Comparison of ENCODE assay signal across 1 cellular context in the genomic region with DNA sequence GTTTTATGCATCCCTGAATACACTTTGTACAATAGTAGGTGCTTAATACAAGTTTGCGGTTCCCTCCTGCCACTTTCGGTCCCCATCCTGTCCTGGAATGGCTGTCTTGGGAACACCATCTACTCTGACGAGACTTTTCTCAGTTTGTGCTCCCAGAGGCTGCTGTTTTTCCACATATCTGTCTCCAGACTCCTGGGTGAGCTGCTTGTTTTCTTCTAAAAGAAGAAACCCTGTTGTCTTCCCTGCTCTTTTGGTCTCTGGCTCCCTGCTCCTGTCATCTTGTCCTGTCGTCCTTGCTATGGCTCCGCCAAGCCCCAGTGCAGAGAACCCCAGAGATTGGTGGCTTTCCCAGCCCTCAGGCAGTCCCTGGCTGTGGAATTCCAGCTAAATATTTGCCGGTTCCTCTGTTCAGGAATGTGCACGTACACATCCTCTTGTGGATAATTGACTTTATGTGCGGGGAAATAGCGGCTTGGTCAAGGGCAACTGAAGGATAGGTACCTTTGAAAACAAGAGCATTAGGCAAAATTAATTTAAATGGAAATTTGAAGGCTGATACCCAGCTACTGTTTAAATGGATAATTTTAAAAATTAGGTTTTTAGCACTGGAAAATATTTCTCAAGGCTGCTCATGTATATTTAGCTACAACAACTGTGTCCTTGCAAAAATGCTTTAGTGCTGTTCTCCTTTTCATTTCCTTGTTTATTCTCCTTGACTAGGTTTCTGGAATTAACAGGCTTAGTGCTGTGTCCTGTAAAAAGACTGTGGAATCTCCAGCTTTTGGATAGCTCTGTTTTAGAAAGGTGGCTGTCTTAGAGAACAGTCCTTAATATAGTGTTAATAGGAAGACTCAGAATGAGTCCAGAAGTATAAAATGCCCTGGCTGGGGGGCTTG.
A peak's percentile ranks its signal among the peaks of the same experiment; 100 is the strongest.
TF ChIP-seq lines count a peak whose summit lies in the region.

No MANE protein-coding gene starts in this region.

TF ChIP-seq in HepG2, 621 proteins besides CTCF, POLR2A, EP300 and RAD21 (continued from another document and continues in another):
- TF ChIP-seq, protein P1, sequence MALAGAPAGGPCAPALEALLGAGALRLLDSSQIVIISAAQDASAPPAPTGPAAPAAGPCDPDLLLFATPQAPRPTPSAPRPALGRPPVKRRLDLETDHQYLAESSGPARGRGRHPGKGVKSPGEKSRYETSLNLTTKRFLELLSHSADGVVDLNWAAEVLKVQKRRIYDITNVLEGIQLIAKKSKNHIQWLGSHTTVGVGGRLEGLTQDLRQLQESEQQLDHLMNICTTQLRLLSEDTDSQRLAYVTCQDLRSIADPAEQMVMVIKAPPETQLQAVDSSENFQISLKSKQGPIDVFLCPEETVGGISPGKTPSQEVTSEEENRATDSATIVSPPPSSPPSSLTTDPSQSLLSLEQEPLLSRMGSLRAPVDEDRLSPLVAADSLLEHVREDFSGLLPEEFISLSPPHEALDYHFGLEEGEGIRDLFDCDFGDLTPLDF (CRISPR knock-in tag; IDR thresholded peaks at IDR 0.05): no peak
- TF ChIP-seq, protein P2, sequence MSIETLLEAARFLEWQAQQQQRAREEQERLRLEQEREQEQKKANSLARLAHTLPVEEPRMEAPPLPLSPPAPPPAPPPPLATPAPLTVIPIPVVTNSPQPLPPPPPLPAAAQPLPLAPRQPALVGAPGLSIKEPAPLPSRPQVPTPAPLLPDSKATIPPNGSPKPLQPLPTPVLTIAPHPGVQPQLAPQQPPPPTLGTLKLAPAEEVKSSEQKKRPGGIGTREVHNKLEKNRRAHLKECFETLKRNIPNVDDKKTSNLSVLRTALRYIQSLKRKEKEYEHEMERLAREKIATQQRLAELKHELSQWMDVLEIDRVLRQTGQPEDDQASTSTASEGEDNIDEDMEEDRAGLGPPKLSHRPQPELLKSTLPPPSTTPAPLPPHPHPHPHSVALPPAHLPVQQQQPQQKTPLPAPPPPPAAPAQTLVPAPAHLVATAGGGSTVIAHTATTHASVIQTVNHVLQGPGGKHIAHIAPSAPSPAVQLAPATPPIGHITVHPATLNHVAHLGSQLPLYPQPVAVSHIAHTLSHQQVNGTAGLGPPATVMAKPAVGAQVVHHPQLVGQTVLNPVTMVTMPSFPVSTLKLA (IDR thresholded peaks at IDR 0.05): no peak
- TF ChIP-seq, protein P3, sequence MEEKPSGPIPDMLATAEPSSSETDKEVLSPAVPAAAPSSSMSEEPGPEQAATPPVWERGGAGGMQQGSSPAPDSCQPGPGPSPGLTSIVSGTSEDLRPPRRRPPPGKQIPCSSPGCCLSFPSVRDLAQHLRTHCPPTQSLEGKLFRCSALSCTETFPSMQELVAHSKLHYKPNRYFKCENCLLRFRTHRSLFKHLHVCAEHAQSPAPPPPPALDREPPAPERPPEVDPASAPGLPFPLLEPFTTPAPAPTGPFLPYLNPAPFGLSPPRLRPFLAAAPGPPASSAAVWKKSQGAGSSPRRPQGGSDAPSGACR (CRISPR knock-in tag; IDR thresholded peaks at IDR 0.05): peak; percentile 88
- TF ChIP-seq RORA (CRISPR knock-in tag; IDR thresholded peaks at IDR 0.05): peak; percentile 97; the same call in 1 of the 2 replicates
- TF ChIP-seq TCF12 (IDR thresholded peaks at IDR 0.05): no peak
- no peak; the same call in 1 of the 2 replicates for TF ChIP-seq TCF12 (CRISPR knock-in tag; IDR thresholded peaks at IDR 0.05)
- TF ChIP-seq RBFOX2 (IDR thresholded peaks at IDR 0.05; ENCODE audit: low read depth, low read length): 0 out of 2 replicates have a peak, but pooled peaks have one; percentile 23
- 0 out of 2 replicates have a peak, but pooled peaks have one; percentile 33 for TF ChIP-seq WIZ (CRISPR knock-in tag; IDR thresholded peaks at IDR 0.05)
- TF ChIP-seq PHF5A (CRISPR knock-in tag; IDR thresholded peaks at IDR 0.05; ENCODE audit: low read depth, unreplicated experiment): peak; percentile 80
- TF ChIP-seq NR1H2 (CRISPR knock-in tag; IDR thresholded peaks at IDR 0.05; ENCODE audit: borderline replicate concordance, low read depth): no peak
- TF ChIP-seq, protein P4, sequence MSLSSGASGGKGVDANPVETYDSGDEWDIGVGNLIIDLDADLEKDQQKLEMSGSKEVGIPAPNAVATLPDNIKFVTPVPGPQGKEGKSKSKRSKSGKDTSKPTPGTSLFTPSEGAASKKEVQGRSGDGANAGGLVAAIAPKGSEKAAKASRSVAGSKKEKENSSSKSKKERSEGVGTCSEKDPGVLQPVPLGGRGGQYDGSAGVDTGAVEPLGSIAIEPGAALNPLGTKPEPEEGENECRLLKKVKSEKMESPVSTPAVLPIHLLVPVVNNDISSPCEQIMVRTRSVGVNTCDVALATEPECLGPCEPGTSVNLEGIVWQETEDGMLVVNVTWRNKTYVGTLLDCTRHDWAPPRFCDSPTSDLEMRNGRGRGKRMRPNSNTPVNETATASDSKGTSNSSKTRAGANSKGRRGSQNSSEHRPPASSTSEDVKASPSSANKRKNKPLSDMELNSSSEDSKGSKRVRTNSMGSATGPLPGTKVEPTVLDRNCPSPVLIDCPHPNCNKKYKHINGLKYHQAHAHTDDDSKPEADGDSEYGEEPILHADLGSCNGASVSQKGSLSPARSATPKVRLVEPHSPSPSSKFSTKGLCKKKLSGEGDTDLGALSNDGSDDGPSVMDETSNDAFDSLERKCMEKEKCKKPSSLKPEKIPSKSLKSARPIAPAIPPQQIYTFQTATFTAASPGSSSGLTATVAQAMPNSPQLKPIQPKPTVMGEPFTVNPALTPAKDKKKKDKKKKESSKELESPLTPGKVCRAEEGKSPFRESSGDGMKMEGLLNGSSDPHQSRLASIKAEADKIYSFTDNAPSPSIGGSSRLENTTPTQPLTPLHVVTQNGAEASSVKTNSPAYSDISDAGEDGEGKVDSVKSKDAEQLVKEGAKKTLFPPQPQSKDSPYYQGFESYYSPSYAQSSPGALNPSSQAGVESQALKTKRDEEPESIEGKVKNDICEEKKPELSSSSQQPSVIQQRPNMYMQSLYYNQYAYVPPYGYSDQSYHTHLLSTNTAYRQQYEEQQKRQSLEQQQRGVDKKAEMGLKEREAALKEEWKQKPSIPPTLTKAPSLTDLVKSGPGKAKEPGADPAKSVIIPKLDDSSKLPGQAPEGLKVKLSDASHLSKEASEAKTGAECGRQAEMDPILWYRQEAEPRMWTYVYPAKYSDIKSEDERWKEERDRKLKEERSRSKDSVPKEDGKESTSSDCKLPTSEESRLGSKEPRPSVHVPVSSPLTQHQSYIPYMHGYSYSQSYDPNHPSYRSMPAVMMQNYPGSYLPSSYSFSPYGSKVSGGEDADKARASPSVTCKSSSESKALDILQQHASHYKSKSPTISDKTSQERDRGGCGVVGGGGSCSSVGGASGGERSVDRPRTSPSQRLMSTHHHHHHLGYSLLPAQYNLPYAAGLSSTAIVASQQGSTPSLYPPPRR (CRISPR knock-in tag; IDR thresholded peaks at IDR 0.05; ENCODE audit: borderline replicate concordance): peak; percentile 80; the same call in 1 of the 2 replicates
- TF ChIP-seq MAFF (IDR thresholded peaks at IDR 0.05; ENCODE audit: low read depth, low read length): no peak
- TF ChIP-seq, protein P5, sequence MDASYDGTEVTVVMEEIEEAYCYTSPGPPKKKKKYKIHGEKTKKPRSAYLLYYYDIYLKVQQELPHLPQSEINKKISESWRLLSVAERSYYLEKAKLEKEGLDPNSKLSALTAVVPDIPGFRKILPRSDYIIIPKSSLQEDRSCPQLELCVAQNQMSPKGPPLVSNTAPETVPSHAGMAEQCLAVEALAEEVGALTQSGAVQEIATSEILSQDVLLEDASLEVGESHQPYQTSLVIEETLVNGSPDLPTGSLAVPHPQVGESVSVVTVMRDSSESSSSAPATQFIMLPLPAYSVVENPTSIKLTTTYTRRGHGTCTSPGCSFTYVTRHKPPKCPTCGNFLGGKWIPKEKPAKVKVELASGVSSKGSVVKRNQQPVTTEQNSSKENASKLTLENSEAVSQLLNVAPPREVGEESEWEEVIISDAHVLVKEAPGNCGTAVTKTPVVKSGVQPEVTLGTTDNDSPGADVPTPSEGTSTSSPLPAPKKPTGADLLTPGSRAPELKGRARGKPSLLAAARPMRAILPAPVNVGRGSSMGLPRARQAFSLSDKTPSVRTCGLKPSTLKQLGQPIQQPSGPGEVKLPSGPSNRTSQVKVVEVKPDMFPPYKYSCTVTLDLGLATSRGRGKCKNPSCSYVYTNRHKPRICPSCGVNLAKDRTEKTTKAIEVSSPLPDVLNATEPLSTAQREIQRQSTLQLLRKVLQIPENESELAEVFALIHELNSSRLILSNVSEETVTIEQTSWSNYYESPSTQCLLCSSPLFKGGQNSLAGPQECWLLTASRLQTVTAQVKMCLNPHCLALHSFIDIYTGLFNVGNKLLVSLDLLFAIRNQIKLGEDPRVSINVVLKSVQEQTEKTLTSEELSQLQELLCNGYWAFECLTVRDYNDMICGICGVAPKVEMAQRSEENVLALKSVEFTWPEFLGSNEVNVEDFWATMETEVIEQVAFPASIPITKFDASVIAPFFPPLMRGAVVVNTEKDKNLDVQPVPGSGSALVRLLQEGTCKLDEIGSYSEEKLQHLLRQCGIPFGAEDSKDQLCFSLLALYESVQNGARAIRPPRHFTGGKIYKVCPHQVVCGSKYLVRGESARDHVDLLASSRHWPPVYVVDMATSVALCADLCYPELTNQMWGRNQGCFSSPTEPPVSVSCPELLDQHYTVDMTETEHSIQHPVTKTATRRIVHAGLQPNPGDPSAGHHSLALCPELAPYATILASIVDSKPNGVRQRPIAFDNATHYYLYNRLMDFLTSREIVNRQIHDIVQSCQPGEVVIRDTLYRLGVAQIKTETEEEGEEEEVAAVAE (CRISPR knock-in tag; IDR thresholded peaks at IDR 0.05; ENCODE audit: borderline replicate concordance): peak; percentile 12; the same call in 1 of the 2 replicates
- peak; percentile 49; the same call in 1 of the 2 replicates for TF ChIP-seq ELF4 (CRISPR knock-in tag; IDR thresholded peaks at IDR 0.05; ENCODE audit: borderline replicate concordance)
- TF ChIP-seq JUND (CRISPR knock-in tag; IDR thresholded peaks at IDR 0.05): no peak
- peak; percentile 88 for TF ChIP-seq HDAC2 (CRISPR knock-in tag; IDR thresholded peaks at IDR 0.05)
- peak; percentile 86 for TF ChIP-seq ZNF331 (CRISPR knock-in tag; IDR thresholded peaks at IDR 0.05)
- 0 out of 2 replicates have a peak, but pooled peaks have one; percentile 8 for TF ChIP-seq KDM3A (CRISPR knock-in tag; IDR thresholded peaks at IDR 0.05; ENCODE audit: low read depth)
- TF ChIP-seq GTF2F1 (IDR thresholded peaks at IDR 0.05; ENCODE audit: low read length): no peak
- TF ChIP-seq, protein P6, sequence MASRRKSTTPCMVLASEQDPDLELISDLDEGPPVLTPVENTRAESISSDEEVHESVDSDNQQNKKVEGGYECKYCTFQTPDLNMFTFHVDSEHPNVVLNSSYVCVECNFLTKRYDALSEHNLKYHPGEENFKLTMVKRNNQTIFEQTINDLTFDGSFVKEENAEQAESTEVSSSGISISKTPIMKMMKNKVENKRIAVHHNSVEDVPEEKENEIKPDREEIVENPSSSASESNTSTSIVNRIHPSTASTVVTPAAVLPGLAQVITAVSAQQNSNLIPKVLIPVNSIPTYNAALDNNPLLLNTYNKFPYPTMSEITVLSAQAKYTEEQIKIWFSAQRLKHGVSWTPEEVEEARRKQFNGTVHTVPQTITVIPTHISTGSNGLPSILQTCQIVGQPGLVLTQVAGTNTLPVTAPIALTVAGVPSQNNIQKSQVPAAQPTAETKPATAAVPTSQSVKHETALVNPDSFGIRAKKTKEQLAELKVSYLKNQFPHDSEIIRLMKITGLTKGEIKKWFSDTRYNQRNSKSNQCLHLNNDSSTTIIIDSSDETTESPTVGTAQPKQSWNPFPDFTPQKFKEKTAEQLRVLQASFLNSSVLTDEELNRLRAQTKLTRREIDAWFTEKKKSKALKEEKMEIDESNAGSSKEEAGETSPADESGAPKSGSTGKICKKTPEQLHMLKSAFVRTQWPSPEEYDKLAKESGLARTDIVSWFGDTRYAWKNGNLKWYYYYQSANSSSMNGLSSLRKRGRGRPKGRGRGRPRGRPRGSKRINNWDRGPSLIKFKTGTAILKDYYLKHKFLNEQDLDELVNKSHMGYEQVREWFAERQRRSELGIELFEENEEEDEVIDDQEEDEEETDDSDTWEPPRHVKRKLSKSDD (CRISPR knock-in tag; IDR thresholded peaks at IDR 0.05; ENCODE audit: low read depth): no peak
- TF ChIP-seq ZNF557 (CRISPR knock-in tag; IDR thresholded peaks at IDR 0.05): no peak; the same call in 1 of the 2 replicates
- peak; percentile 73; the same call in 1 of the 2 replicates for TF ChIP-seq ZNF670 (CRISPR knock-in tag; IDR thresholded peaks at IDR 0.05; ENCODE audit: borderline replicate concordance)
- no peak for TF ChIP-seq ZNF260 (CRISPR knock-in tag; IDR thresholded peaks at IDR 0.05; ENCODE audit: borderline replicate concordance, low read depth)
- TF ChIP-seq ZFX (CRISPR knock-in tag; IDR thresholded peaks at IDR 0.05; ENCODE audit: low read depth): no peak; the same call in 1 of the 2 replicates
- no peak for TF ChIP-seq ZNF777 (CRISPR knock-in tag; IDR thresholded peaks at IDR 0.05)
- peak; percentile 36 for TF ChIP-seq ASH2L (IDR thresholded peaks at IDR 0.05; ENCODE audit: insufficient read length, low read depth, low read length)
- no peak for TF ChIP-seq JUNB (CRISPR knock-in tag; IDR thresholded peaks at IDR 0.05; ENCODE audit: borderline replicate concordance)
- TF ChIP-seq CBX1 (IDR thresholded peaks at IDR 0.05; ENCODE audit: low read depth): no peak
- TF ChIP-seq NONO (IDR thresholded peaks at IDR 0.05): no peak
- peak; percentile 44; the same call in 1 of the 2 replicates for TF ChIP-seq NONO (CRISPR knock-in tag; conservative IDR thresholded peaks at IDR 0.05)
- 0 out of 2 replicates have a peak, but pooled peaks have one; percentile 21 for TF ChIP-seq ZNF607 (CRISPR knock-in tag; IDR thresholded peaks at IDR 0.05; ENCODE audit: borderline replicate concordance)
- TF ChIP-seq ZNF605 (CRISPR knock-in tag; IDR thresholded peaks at IDR 0.05): peak; percentile 14; the same call in 1 of the 2 replicates
- TF ChIP-seq, protein P7, sequence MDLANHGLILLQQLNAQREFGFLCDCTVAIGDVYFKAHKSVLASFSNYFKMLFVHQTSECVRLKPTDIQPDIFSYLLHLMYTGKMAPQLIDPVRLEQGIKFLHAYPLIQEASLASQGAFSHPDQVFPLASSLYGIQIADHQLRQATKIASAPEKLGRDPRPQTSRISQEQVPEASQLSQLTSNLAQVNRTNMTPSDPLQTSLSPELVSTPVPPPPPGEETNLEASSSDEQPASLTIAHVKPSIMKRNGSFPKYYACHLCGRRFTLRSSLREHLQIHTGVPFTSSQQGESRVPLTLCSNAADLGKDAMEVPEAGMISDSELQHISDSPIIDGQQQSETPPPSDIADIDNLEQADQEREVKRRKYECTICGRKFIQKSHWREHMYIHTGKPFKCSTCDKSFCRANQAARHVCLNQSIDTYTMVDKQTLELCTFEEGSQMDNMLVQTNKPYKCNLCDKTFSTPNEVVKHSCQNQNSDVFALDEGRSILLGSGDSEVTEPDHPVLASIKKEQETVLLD (CRISPR knock-in tag; IDR thresholded peaks at IDR 0.05; ENCODE audit: low read depth): peak; percentile 22; the same call in 1 of the 2 replicates
- no peak for TF ChIP-seq MAZ (IDR thresholded peaks at IDR 0.05; ENCODE audit: borderline replicate concordance, low read depth, low read length)
- TF ChIP-seq MAZ (CRISPR knock-in tag; IDR thresholded peaks at IDR 0.05; ENCODE audit: low read depth): no peak
- TF ChIP-seq GZF1 (CRISPR knock-in tag; IDR thresholded peaks at IDR 0.05): no peak
- TF ChIP-seq FOXA3 (CRISPR knock-in tag; IDR thresholded peaks at IDR 0.05): peak; percentile 89
